29 cellular contexts compared by ENCODE assay signal in genomic region chr7:57364933-57365710, GRCh38.
"Had no signal": no experiment of that assay in that cellular context is flagged by ENCODE, and none has a peak within 500 bp of the region (broad histone marks: within the 10 kb centered on the region; RNA-seq: fewer than 3 reads in every experiment).

No MANE protein-coding gene starts in this region.

- H3K27me3 Mint-ChIP-seq: naive B cell; progenitor cell of endocrine pancreas; stimulated activated naive CD8-positive, alpha-beta T cell treated with anti-CD3 and anti-CD28 coated beads, Interleukin-15, amount 100 ng/mL, for 72 hours had no signal

- H3K4me1 ChIP-seq: left lung, lower lobe of right lung, neural progenitor cell, parathyroid adenoma, right atrium auricular region, tibial artery, uterus had no signal

- H3K27me3 ChIP-seq: left lung, neural progenitor cell, neutrophil, right atrium auricular region, tibial artery, uterus had no signal

- H3K79me2 ChIP-seq: parathyroid adenoma had no signal

- H3K36me3 Mint-ChIP-seq: neural progenitor cell; stimulated activated effector memory CD8-positive, alpha-beta T cell treated with anti-CD3 and anti-CD28 coated beads, Interleukin-12 subunit alpha, Interleukin-12 subunit beta, amount 100 ng/mL, for 72 hours had no signal

- H3K4me2 ChIP-seq: neural progenitor cell had no signal

- H3K4me1 Mint-ChIP-seq: immature natural killer cell; naive B cell; nephron; neural progenitor cell; stimulated activated effector memory CD8-positive, alpha-beta T cell treated with anti-CD3 and anti-CD28 coated beads, Interleukin-12 subunit alpha, Interleukin-12 subunit beta, amount 100 ng/mL, for 72 hours; stimulated activated naive CD8-positive, alpha-beta T cell treated with anti-CD3 and anti-CD28 coated beads, Interleukin-15, amount 100 ng/mL, for 72 hours had no signal

- H3K4me3 ChIP-seq: left lung, lower lobe of right lung, neural progenitor cell, right atrium auricular region, skin epidermis, thoracic aorta, tibial artery, uterus had no signal

- H3K27ac ChIP-seq: left lung, lower lobe of right lung, neural progenitor cell, neutrophil, parathyroid adenoma, right atrium auricular region, skin epidermis, thoracic aorta, tibial artery, uterus had no signal

- DNase-seq: hippocampal formation; immature natural killer cell; kidney; left colon; left lung; lower lobe of right lung; mammary epithelial cell; mesenchymal stem cell; naive B cell; occipital lobe; stimulated activated CD4-positive, alpha-beta T cell treated with anti-CD3 and anti-CD28 coated beads, Interleukin-12 subunit alpha, Interleukin-12 subunit beta, amount 100 ng/mL, for 4 hours; stimulated activated CD4-positive, alpha-beta T cell treated with anti-CD3 and anti-CD28 coated beads, Interleukin-15, amount 100 ng/mL, for 24 hours; stimulated activated CD4-positive, alpha-beta T cell treated with anti-CD3 and anti-CD28 coated beads, Interleukin-4, amount 100 ng/mL, for 24 hours; stimulated activated naive CD4-positive, alpha-beta T cell treated with Interleukin-2 at 50 U/mL for 16 hours; stimulated activated naive CD8-positive, alpha-beta T cell treated with anti-CD3 and anti-CD28 coated beads, Interleukin-15, amount 100 ng/mL, for 72 hours; tibial artery; trophoblast cell; uterus had no signal

- ATAC-seq: left colon; left lung; sciatic nerve; stimulated activated effector memory CD8-positive, alpha-beta T cell treated with anti-CD3 and anti-CD28 coated beads, Interleukin-12 subunit alpha, Interleukin-12 subunit beta, amount 100 ng/mL, for 72 hours; stimulated activated naive CD8-positive, alpha-beta T cell treated with anti-CD3 and anti-CD28 coated beads, Interleukin-15, amount 100 ng/mL, for 72 hours had no signal

- H3K27ac Mint-ChIP-seq: immature natural killer cell; naive B cell; nephron; neural progenitor cell; progenitor cell of endocrine pancreas; stimulated activated effector memory CD8-positive, alpha-beta T cell treated with anti-CD3 and anti-CD28 coated beads, Interleukin-12 subunit alpha, Interleukin-12 subunit beta, amount 100 ng/mL, for 72 hours; stimulated activated naive CD8-positive, alpha-beta T cell treated with anti-CD3 and anti-CD28 coated beads, Interleukin-15, amount 100 ng/mL, for 72 hours had no signal

- H2AFZ ChIP-seq: neural progenitor cell, parathyroid adenoma had no signal

- H3K36me3 ChIP-seq: left lung, lower lobe of right lung, neural progenitor cell, neutrophil, right atrium auricular region, thoracic aorta, tibial artery, uterus had no signal

- FAIRE-seq: islet of Langerhans, kidney had no signal

- H3K9ac ChIP-seq: neural progenitor cell, parathyroid adenoma had no signal

- H3K4me3 Mint-ChIP-seq: immature natural killer cell; naive B cell; nephron; neural progenitor cell; stimulated activated effector memory CD8-positive, alpha-beta T cell treated with anti-CD3 and anti-CD28 coated beads, Interleukin-12 subunit alpha, Interleukin-12 subunit beta, amount 100 ng/mL, for 72 hours; stimulated activated naive CD8-positive, alpha-beta T cell treated with anti-CD3 and anti-CD28 coated beads, Interleukin-15, amount 100 ng/mL, for 72 hours had no signal

- H3K9me3 ChIP-seq: lower lobe of right lung, right atrium auricular region, thoracic aorta, uterus had no signal
